1 cellular context compared by ENCODE assay signal in genomic region chr17:66451188-66452149, GRCh38.
A peak's percentile ranks its signal among the peaks of the same experiment; 100 is the strongest.
TF ChIP-seq lines count a peak whose summit lies in the region.

No MANE protein-coding gene starts in this region.

TF ChIP-seq in HepG2, 621 proteins besides CTCF, POLR2A, EP300 and RAD21 (continued from another document and continues in another):
- TF ChIP-seq CHCHD3 (CRISPR knock-in tag; IDR thresholded peaks at IDR 0.05) = no peak
- TF ChIP-seq ZSCAN5A (CRISPR knock-in tag; IDR thresholded peaks at IDR 0.05; ENCODE audit: borderline replicate concordance) = peak; percentile 68; the same call in 1 of the 2 replicates
- TF ChIP-seq SP5 (CRISPR knock-in tag; IDR thresholded peaks at IDR 0.05; ENCODE audit: borderline replicate concordance, low read depth) = peak; percentile 88
- no peak for TF ChIP-seq AKAP8 (CRISPR knock-in tag; IDR thresholded peaks at IDR 0.05)
- no peak for TF ChIP-seq ZSCAN30 (CRISPR knock-in tag; IDR thresholded peaks at IDR 0.05)
- no peak for TF ChIP-seq ZNF788 (CRISPR knock-in tag; IDR thresholded peaks at IDR 0.05; ENCODE audit: borderline replicate concordance)
- no peak for TF ChIP-seq ARNT (IDR thresholded peaks at IDR 0.05)
- TF ChIP-seq ETV5 (CRISPR knock-in tag; IDR thresholded peaks at IDR 0.05; ENCODE audit: borderline replicate concordance) = peak; percentile 79
- TF ChIP-seq HOXA7 (CRISPR knock-in tag; IDR thresholded peaks at IDR 0.05) = no peak
- no peak for TF ChIP-seq ZNF761 (CRISPR knock-in tag; conservative IDR thresholded peaks at IDR 0.05)
- TF ChIP-seq ADNP (CRISPR knock-in tag; IDR thresholded peaks at IDR 0.05) = peak; percentile 24; the same call in 1 of the 2 replicates
- TF ChIP-seq TGIF2 (CRISPR knock-in tag; IDR thresholded peaks at IDR 0.05) = no peak
- no peak for TF ChIP-seq SNRNP70 (IDR thresholded peaks at IDR 0.05; ENCODE audit: low read depth, low read length)
- peak; percentile 46; the same call in 1 of the 2 replicates for TF ChIP-seq SIX4 (CRISPR knock-in tag; IDR thresholded peaks at IDR 0.05)
- TF ChIP-seq ISX (CRISPR knock-in tag; conservative IDR thresholded peaks at IDR 0.05) = 0 out of 2 replicates have a peak, but pooled peaks have one; percentile 32
- no peak for TF ChIP-seq TRIM22 (IDR thresholded peaks at IDR 0.05)
- TF ChIP-seq NCOA5 (CRISPR knock-in tag; IDR thresholded peaks at IDR 0.05) = no peak
- TF ChIP-seq JARID2 (CRISPR knock-in tag; IDR thresholded peaks at IDR 0.05; ENCODE audit: insufficient replicate concordance) = peak; percentile 70
- no peak for TF ChIP-seq U2AF1 (optimal IDR thresholded peaks at IDR 0.05; ENCODE audit: low read depth, low read length)
- no peak for TF ChIP-seq ZNF879 (CRISPR knock-in tag; IDR thresholded peaks at IDR 0.05)
- TF ChIP-seq SIX1 (CRISPR knock-in tag; IDR thresholded peaks at IDR 0.05; ENCODE audit: borderline replicate concordance) = no peak
- no peak for TF ChIP-seq CSRNP1 (CRISPR knock-in tag; IDR thresholded peaks at IDR 0.05)
- no peak for TF ChIP-seq ZKSCAN8 (CRISPR knock-in tag; IDR thresholded peaks at IDR 0.05; ENCODE audit: borderline replicate concordance)
- no peak for TF ChIP-seq MYNN (CRISPR knock-in tag; IDR thresholded peaks at IDR 0.05; ENCODE audit: low read depth)
- no peak for TF ChIP-seq THYN1 (CRISPR knock-in tag; IDR thresholded peaks at IDR 0.05; ENCODE audit: borderline replicate concordance, low read depth)
- TF ChIP-seq ZNF816 (CRISPR knock-in tag; IDR thresholded peaks at IDR 0.05; ENCODE audit: borderline replicate concordance) = no peak
- TF ChIP-seq MAX (IDR thresholded peaks at IDR 0.05) = peak; percentile 23; the same call in 1 of the 2 replicates
- no peak; the same call in 1 of the 2 replicates for TF ChIP-seq ZNF556 (CRISPR knock-in tag; IDR thresholded peaks at IDR 0.05; ENCODE audit: borderline replicate concordance)
- no peak for TF ChIP-seq SKIL (CRISPR knock-in tag; IDR thresholded peaks at IDR 0.05; ENCODE audit: borderline replicate concordance)
- TF ChIP-seq HOXD1 (CRISPR knock-in tag; IDR thresholded peaks at IDR 0.05) = 0 out of 2 replicates have a peak, but pooled peaks have one; percentile 60
- TF ChIP-seq SP4 (CRISPR knock-in tag; IDR thresholded peaks at IDR 0.05) = no peak
- no peak for TF ChIP-seq ZFP82 (CRISPR knock-in tag; IDR thresholded peaks at IDR 0.05; ENCODE audit: borderline replicate concordance)
- TF ChIP-seq JDP2 (CRISPR knock-in tag; IDR thresholded peaks at IDR 0.05; ENCODE audit: borderline replicate concordance) = no peak
- no peak for TF ChIP-seq HNRNPH1 (optimal IDR thresholded peaks at IDR 0.05; ENCODE audit: low read depth, low read length)
- TF ChIP-seq CENPX (CRISPR knock-in tag; IDR thresholded peaks at IDR 0.05) = no peak
- TF ChIP-seq ZFP36L1 (CRISPR knock-in tag; IDR thresholded peaks at IDR 0.05) = no peak; the same call in 1 of the 2 replicates
- TF ChIP-seq NONO (IDR thresholded peaks at IDR 0.05) = no peak
- no peak for TF ChIP-seq NONO (CRISPR knock-in tag; conservative IDR thresholded peaks at IDR 0.05)
- no peak for TF ChIP-seq RNF2 (conservative IDR thresholded peaks at IDR 0.05; ENCODE audit: low read depth)
- TF ChIP-seq ZNF609 (CRISPR knock-in tag; IDR thresholded peaks at IDR 0.05; ENCODE audit: borderline replicate concordance) = no peak
- TF ChIP-seq ZNF251 (CRISPR knock-in tag; IDR thresholded peaks at IDR 0.05) = no peak
- no peak for TF ChIP-seq TCF7L2 (IDR thresholded peaks at IDR 0.05; ENCODE audit: low read depth, low read length)
- no peak for TF ChIP-seq GABPA (IDR thresholded peaks at IDR 0.05; ENCODE audit: low read depth, low read length)
- TF ChIP-seq GABPA (CRISPR knock-in tag; IDR thresholded peaks at IDR 0.05; ENCODE audit: low read depth) = peak; percentile 57
- no peak for TF ChIP-seq CAMTA2 (CRISPR knock-in tag; IDR thresholded peaks at IDR 0.05; ENCODE audit: borderline replicate concordance)
- no peak for TF ChIP-seq U2AF2 (IDR thresholded peaks at IDR 0.05; ENCODE audit: low read depth, low read length)
- no peak for TF ChIP-seq FOXP1 (IDR thresholded peaks at IDR 0.05)
- TF ChIP-seq FOXP1 (CRISPR knock-in tag; IDR thresholded peaks at IDR 0.05) = peak; percentile 40; the same call in 1 of the 2 replicates
- TF ChIP-seq ZNF580 (CRISPR knock-in tag; IDR thresholded peaks at IDR 0.05; ENCODE audit: borderline replicate concordance, low read depth) = peak; percentile 78; the same call in 1 of the 2 replicates
- no peak for TF ChIP-seq CC2D1A (CRISPR knock-in tag; IDR thresholded peaks at IDR 0.05)
- no peak for TF ChIP-seq ZBTB21 (CRISPR knock-in tag; IDR thresholded peaks at IDR 0.05)
- TF ChIP-seq ZBTB10 (CRISPR knock-in tag; IDR thresholded peaks at IDR 0.05; ENCODE audit: borderline replicate concordance) = 0 out of 2 replicates have a peak, but pooled peaks have one; percentile 46
- TF ChIP-seq AGO2 (optimal IDR thresholded peaks at IDR 0.05; ENCODE audit: low read depth, low read length) = no peak
- no peak for TF ChIP-seq BRD4 (CRISPR knock-in tag; IDR thresholded peaks at IDR 0.05)
- peak; percentile 74; the same call in 1 of the 2 replicates for TF ChIP-seq TARDBP (CRISPR knock-in tag; IDR thresholded peaks at IDR 0.05)
- no peak for TF ChIP-seq ZNF691 (CRISPR knock-in tag; IDR thresholded peaks at IDR 0.05; ENCODE audit: borderline replicate concordance, low read depth)
- peak; percentile 66; the same call in 1 of the 2 replicates for TF ChIP-seq THAP11 (CRISPR knock-in tag; IDR thresholded peaks at IDR 0.05)
- TF ChIP-seq HNRNPL (IDR thresholded peaks at IDR 0.05; ENCODE audit: low read depth, low read length) = no peak
- no peak for TF ChIP-seq POLR2G (IDR thresholded peaks at IDR 0.05; ENCODE audit: low read depth, low read length)
- 0 out of 2 replicates have a peak, but pooled peaks have one; percentile 24 for TF ChIP-seq ATF3 (CRISPR knock-in tag; IDR thresholded peaks at IDR 0.05)
